8 cellular contexts compared by ENCODE assay signal in genomic region chr1:236142358-236143103, GRCh38. TPM values are rescaled to one million over a fixed set of nuclear protein-coding genes. Genes with fewer than 3 reads are reported as not detected.
DNase-seq lines count a peak whose midpoint lies in the region; ATAC-seq, FAIRE-seq and TF ChIP-seq lines count a peak whose summit lies in the region.

A gene with protein sequence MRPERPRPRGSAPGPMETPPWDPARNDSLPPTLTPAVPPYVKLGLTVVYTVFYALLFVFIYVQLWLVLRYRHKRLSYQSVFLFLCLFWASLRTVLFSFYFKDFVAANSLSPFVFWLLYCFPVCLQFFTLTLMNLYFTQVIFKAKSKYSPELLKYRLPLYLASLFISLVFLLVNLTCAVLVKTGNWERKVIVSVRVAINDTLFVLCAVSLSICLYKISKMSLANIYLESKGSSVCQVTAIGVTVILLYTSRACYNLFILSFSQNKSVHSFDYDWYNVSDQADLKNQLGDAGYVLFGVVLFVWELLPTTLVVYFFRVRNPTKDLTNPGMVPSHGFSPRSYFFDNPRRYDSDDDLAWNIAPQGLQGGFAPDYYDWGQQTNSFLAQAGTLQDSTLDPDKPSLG (plus strand): TSS chr1:236142539. CDS start chr1:236142623, 84 bp downstream.

- H3K27ac ChIP-seq in CD8-positive, alpha-beta memory T cell (ENCODE audit: low read depth, low read length), result peak within 1 kb of the TSS; percentile 56
- H3K27ac ChIP-seq in SJSA1 (no peak within 1 kb of the TSS), pancreas (peak within 1 kb of the TSS in 1 of 4 donors; percentile 39), upper lobe of left lung (peak within 1 kb of the TSS; percentile 20 to 84 (median 70))

- WGBS in pancreas, 2 donors, result 2 to 3% methylated on average over 35 to 81 of the region's 89 CpGs
- WGBS in upper lobe of left lung, 2 donors, result 0 to 1% methylated on average over 19 to 27 of the region's 89 CpGs

- FAIRE-seq in pancreas (lab: Jason Lieb, UNC), result no peak

- H3K4me1 ChIP-seq in CD8-positive, alpha-beta memory T cell (ENCODE audit: insufficient read depth, low read length), result peaks cover 26% of the 10 kb centered on the region
- peaks cover 12% of the 10 kb centered on the region for H3K4me1 ChIP-seq in SJSA1 (replicated peaks)
- peaks cover 0 to 4% (median 0%) of the 10 kb centered on the region in 3 donors for H3K4me1 ChIP-seq in pancreas
- H3K4me1 ChIP-seq in upper lobe of left lung, result peaks cover 7 to 43% (median 15%) of the 10 kb centered on the region in 4 donors

- peak; percentile 34 to 76 (median 53) for DNase-seq in CD8-positive, alpha-beta memory T cell
- peak in 1 of 2 experiments; percentile 17 for DNase-seq in SJSA1 (ENCODE audit: low read depth in 1 of 2, low spot score in 2 of 2)
- peak; percentile 68 for DNase-seq in Right ventricle myocardium superior
- DNase-seq in pancreas, result peak in 5 of 6 donors; percentile 23 to 65 (median 33)
- DNase-seq in upper lobe of left lung, result peak; percentile 42 to 89

- H3K4me3 ChIP-seq in CD8-positive, alpha-beta memory T cell (ENCODE audit: low read length), result peak within 1 kb of the TSS; percentile 64
- peak within 1 kb of the TSS; percentile 69 for H3K4me3 ChIP-seq in SJSA1
- H3K4me3 ChIP-seq in pancreas, result peak within 1 kb of the TSS; percentile 52 to 75 (median 60)
- H3K4me3 ChIP-seq in upper lobe of left lung, result peak within 1 kb of the TSS; percentile 77 to 94 (median 86)

- no peaks in the 10 kb centered on the region for H3K9me3 Mint-ChIP-seq in CD8-positive, alpha-beta memory T cell
- H3K9me3 Mint-ChIP-seq in activated naive CD8-positive, alpha-beta T cell (ENCODE audit: low read depth), result no peaks in the 10 kb centered on the region

- peak within 1 kb of the TSS; percentile 93 to 99 (median 98) for H3K4me3 Mint-ChIP-seq in CD8-positive, alpha-beta memory T cell
- H3K4me3 Mint-ChIP-seq in activated naive CD8-positive, alpha-beta T cell, result peak within 1 kb of the TSS; percentile 97

- no peaks in the 10 kb centered on the region for H3K36me3 ChIP-seq in CD8-positive, alpha-beta memory T cell (ENCODE audit: insufficient read depth, low read length)
- H3K36me3 ChIP-seq in SJSA1, result no peaks in the 10 kb centered on the region
- no peaks in the 10 kb centered on the region for H3K36me3 ChIP-seq in pancreas
- H3K36me3 ChIP-seq in upper lobe of left lung, result no peaks in the 10 kb centered on the region

- POLR2A ChIA-PET in CD8-positive, alpha-beta memory T cell (lab: Charles Lee), result interaction anchor here (1.4 to 1.8 kb wide), 2 partner anchors 13 to 139 kb away, joined by 4 to 10 read pairs; partner anchors contain the start of gene ERO1B

- H3K4me1 Mint-ChIP-seq in CD8-positive, alpha-beta memory T cell, result peaks cover 39 to 53% (median 42%) of the 10 kb centered on the region in 3 donors
- H3K4me1 Mint-ChIP-seq in activated naive CD8-positive, alpha-beta T cell (ENCODE audit: low read depth), result peaks cover 39% of the 10 kb centered on the region

- ATAC-seq in GM19395 (IDR thresholded peaks at IDR 0.05; ENCODE audit: unreplicated experiment) (peak; percentile 59), HG03520 (IDR thresholded peaks at IDR 0.05; ENCODE audit: unreplicated experiment) (peak; percentile 45), Right ventricle myocardium superior (ENCODE audit: poor library complexity) (peak; percentile 48), pancreas (peak; percentile 37 to 72 (median 64)), upper lobe of left lung (ENCODE audit: low FRiP score in 2 of 2) (peak in 1 of 2 donors; percentile 77)

- no peaks in the 10 kb centered on the region for H3K9me3 ChIP-seq in CD8-positive, alpha-beta memory T cell (ENCODE audit: low read length)
- H3K9me3 ChIP-seq in SJSA1 (replicated peaks) (no peaks in the 10 kb centered on the region), pancreas (no peaks in the 10 kb centered on the region), upper lobe of left lung (no peaks in the 10 kb centered on the region)

- peaks cover 0 to 23% (median 7%) of the 10 kb centered on the region in 3 donors for H3K36me3 Mint-ChIP-seq in CD8-positive, alpha-beta memory T cell
- no peaks in the 10 kb centered on the region for H3K36me3 Mint-ChIP-seq in activated naive CD8-positive, alpha-beta T cell

- TF ChIP-seq CTCF in pancreas (IDR thresholded peaks at IDR 0.05) (no peak), upper lobe of left lung (IDR thresholded peaks at IDR 0.05) (no peak)

- TF ChIP-seq POLR2A in upper lobe of left lung (IDR thresholded peaks at IDR 0.05), result peak in 1 of 4 donors; percentile 76

- CTCF ChIA-PET in CD8-positive, alpha-beta memory T cell (lab: Charles Lee), result no interaction called here

- peaks cover 14% of the 10 kb centered on the region for H3K27me3 ChIP-seq in CD8-positive, alpha-beta memory T cell (ENCODE audit: insufficient read depth, low read length, poor library complexity, severe bottlenecking)
- H3K27me3 ChIP-seq in SJSA1 (replicated peaks), result peaks cover 35% of the 10 kb centered on the region
- no peaks in the 10 kb centered on the region for H3K27me3 ChIP-seq in pancreas
- H3K27me3 ChIP-seq in upper lobe of left lung, result peaks cover 0 to 9% (median 0%) of the 10 kb centered on the region in 4 donors

- no peak for TF ChIP-seq EP300 in upper lobe of left lung (IDR thresholded peaks at IDR 0.05)

- H3K27ac Mint-ChIP-seq in CD8-positive, alpha-beta memory T cell, result peak within 1 kb of the TSS in 6 of 8 donors; percentile 59 to 95 (median 91)
- peak within 1 kb of the TSS; percentile 89 for H3K27ac Mint-ChIP-seq in activated naive CD8-positive, alpha-beta T cell

- peaks cover 14 to 16% of the 10 kb centered on the region in 2 donors for H3K27me3 Mint-ChIP-seq in CD8-positive, alpha-beta memory T cell
- H3K27me3 Mint-ChIP-seq in activated naive CD8-positive, alpha-beta T cell, result peaks cover 6% of the 10 kb centered on the region

- intact Hi-C loops in Right ventricle myocardium superior (cut with DNase I) (no loop called here), pancreas (cut with DNase I) (no loop called here)

RNA-seq across cellular contexts. Expression of the gene that starts here (rescaled TPM):
- total RNA-seq in CD8-positive, alpha-beta memory T cell, result 1 to 10 TPM; 8.3 to 8.8 TPM
- polyA plus RNA-seq in CD8-positive, alpha-beta memory T cell, result 13.0 TPM
- 4.4 and 8.1 TPM in 2 replicates for total RNA-seq in SJSA1 (2014; rRNA removed; shearing (Covaris generic))
- total RNA-seq in Right ventricle myocardium superior (27.5 TPM), pancreas (1 to 10 TPM; 1.1 to 9.8 (median 2.6) TPM), upper lobe of left lung (10 to 100 TPM; 14.0 to 31.8 (median 26.9) TPM)
- polyA plus RNA-seq in pancreas, result 1 to 10 TPM in 1 of 2 donors, under 1 TPM in 1; 0.95 to 4.3 TPM
